In the genomic region with DNA sequence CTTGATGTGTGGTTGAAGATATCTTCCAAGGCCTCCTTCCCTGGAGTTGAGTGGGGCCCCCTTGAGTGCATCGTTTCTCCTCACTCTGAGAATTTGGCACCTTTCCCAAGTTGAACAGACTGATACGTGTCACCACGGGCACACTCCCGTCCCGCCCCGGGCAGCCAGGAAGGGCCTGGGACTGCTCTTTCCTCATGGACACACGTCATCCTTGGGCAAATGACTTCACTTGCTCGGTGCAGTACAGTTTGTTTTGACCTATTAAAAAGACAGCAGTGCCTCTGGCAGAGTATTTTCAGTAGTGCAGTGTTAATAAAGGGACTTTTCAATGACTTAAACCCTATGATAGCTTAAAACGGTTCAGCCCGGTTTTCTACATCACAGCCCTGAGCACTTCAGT, we compare ENCODE assay signal across 23 cellular contexts. TPM values are rescaled to one million over a fixed set of nuclear protein-coding genes. Genes with fewer than 3 reads are reported as not detected.
DNase-seq lines count a peak whose midpoint lies in the region; ATAC-seq, FAIRE-seq and TF ChIP-seq lines count a peak whose summit lies in the region.
"Had no signal": no experiment of that assay in that cellular context is flagged by ENCODE, and none has a peak within 500 bp of the region (broad histone marks: within the 10 kb centered on the region; RNA-seq: fewer than 3 reads in every experiment).

No MANE protein-coding gene starts in this region.

- H3K9me1 ChIP-seq in endothelial cell of umbilical vein (replicated peaks; ENCODE audit: control insufficient read depth, extremely low read depth, insufficient read depth, low read length): no peaks in the 10 kb centered on the region

- peak overlapping the region; percentile 74 for H3K27ac ChIP-seq in endothelial cell of umbilical vein (ENCODE audit: insufficient read depth, low read depth, low read length)
- no peak overlapping the region for H3K27ac ChIP-seq in right cardiac atrium (ENCODE audit: low read length)
- H3K27ac ChIP-seq in subcutaneous abdominal adipose tissue (ENCODE audit: low read depth, low read length): peak overlapping the region; percentile 4
- H3K27ac ChIP-seq: 22Rv1, KMS-11, neutrophil, transverse colon had no signal

- peak; percentile 36 for DNase-seq in activated effector memory CD4-positive, alpha-beta T cell treated with anti-CD3 and anti-CD28 coated beads, Interleukin-2, amount 50 U/mL, for 16 hours
- no peak for DNase-seq in activated effector memory CD4-positive, alpha-beta T cell treated with Interleukin-2 at 50 U/mL for 16 hours
- DNase-seq in endothelial cell of umbilical vein (ENCODE audit: low read depth, low spot score) (peak; percentile 63), right cardiac atrium (no peak)
- no peak for DNase-seq in activated naive CD4-positive, alpha-beta T cell treated with Interleukin-2 at 50 U/mL for 16 hours
- no peak for DNase-seq in activated CD8-positive, alpha-beta T cell treated with anti-CD3 and anti-CD28 coated beads, Interleukin-2, amount 10 ng/mL, durations not matched to agents 7 days and 5 days
- no peak for DNase-seq in activated naive CD4-positive, alpha-beta T cell (lab: John Stamatoyannopoulos, UW)
- DNase-seq: activated B cell treated with CpG ODN at 0.5 μM for 24 hours; activated CD4-positive, alpha-beta T cell treated with anti-CD3 and anti-CD28 coated beads, Interleukin-2, amount 50 U/mL, for 48 hours; activated gamma-delta T cell; amniotic stem cell; CD8-positive, alpha-beta memory T cell; central memory CD4-positive, alpha-beta T cell; GF-D8; HCEC 1CT; NCI-H187; stimulated activated CD4-positive, alpha-beta T cell treated with anti-CD3 and anti-CD28 coated beads, Interleukin-4, amount 100 ng/mL, for 4 hours; stimulated activated naive CD8-positive, alpha-beta T cell treated with anti-CD3 and anti-CD28 coated beads, Interleukin-15, Interleukin-2, amounts not matched to agents 100 U/mL and 50 U/mL, for 24 hours; transverse colon had no signal

- H3K36me3 ChIP-seq in endothelial cell of umbilical vein (ENCODE audit: control insufficient read depth in 2 of 2, extremely low read depth in 1 of 2, insufficient read depth in 2 of 2, low read length in 2 of 2): peaks cover 49 to 75% of the 10 kb centered on the region in 2 experiments
- H3K36me3 ChIP-seq in subcutaneous abdominal adipose tissue (ENCODE audit: control insufficient read depth in 5 of 5, insufficient read depth in 5 of 5, low read length in 5 of 5): peaks cover 14 to 85% (median 68%) of the 10 kb centered on the region in 5 donors

- FAIRE-seq in endothelial cell of umbilical vein (lab: Jason Lieb, UNC): peak; percentile 85

- peaks cover 4% of the 10 kb centered on the region for H3K4me1 Mint-ChIP-seq in activated CD8-positive, alpha-beta T cell treated with anti-CD3 and anti-CD28 coated beads, Interleukin-2, amount 10 ng/mL, durations not matched to agents 7 days and 5 days (ENCODE audit: low read depth)
- H3K4me1 Mint-ChIP-seq: CD8-positive, alpha-beta memory T cell had no signal

- H3K36me3 Mint-ChIP-seq in activated CD8-positive, alpha-beta T cell treated with anti-CD3 and anti-CD28 coated beads, Interleukin-2, amount 10 ng/mL, durations not matched to agents 7 days and 5 days (ENCODE audit: low read depth): peaks cover 78% of the 10 kb centered on the region

- ATAC-seq in right cardiac atrium: peak; percentile 40 to 83
- ATAC-seq in activated CD8-positive, alpha-beta T cell treated with anti-CD3 and anti-CD28 coated beads, Interleukin-2, amount 10 ng/mL, durations not matched to agents 7 days and 5 days: no peak
- ATAC-seq: stimulated activated naive CD8-positive, alpha-beta T cell treated with anti-CD3 and anti-CD28 coated beads, Interleukin-15, Interleukin-2, amounts not matched to agents 100 U/mL and 50 U/mL, for 24 hours had no signal

- CTCF ChIA-PET in endothelial cell of umbilical vein (lab: Charles Lee): interaction anchor here (0.9 kb wide), 2 partner anchors 34 to 112 kb away, joined by 3 read pairs; no protein-coding TSS in a partner anchor
- CTCF ChIA-PET in activated CD8-positive, alpha-beta T cell treated with anti-CD3 and anti-CD28 coated beads, Interleukin-2, amount 10 ng/mL, durations not matched to agents 7 days and 5 days (lab: Charles Lee): no interaction called here

- H3K79me2 ChIP-seq in endothelial cell of umbilical vein (ENCODE audit: control insufficient read depth, insufficient read depth, low read length): peaks cover 67% of the 10 kb centered on the region

- H3K4me1 ChIP-seq in endothelial cell of umbilical vein (ENCODE audit: control insufficient read depth, extremely low read depth, insufficient read depth, low read length): peaks cover 41% of the 10 kb centered on the region
- H3K4me1 ChIP-seq in right cardiac atrium (ENCODE audit: control insufficient read depth, insufficient read depth, low read length): no peaks in the 10 kb centered on the region
- H3K4me1 ChIP-seq in subcutaneous abdominal adipose tissue (ENCODE audit: control insufficient read depth in 5 of 5, insufficient read depth in 5 of 5, low read length in 5 of 5): peaks cover 0 to 20% (median 3%) of the 10 kb centered on the region in 5 donors
- H3K4me1 ChIP-seq: transverse colon had no signal

- TF ChIP-seq POLR2A in endothelial cell of umbilical vein (IDR thresholded peaks at IDR 0.05; ENCODE audit: low read depth, low read length): no peak

- no peaks in the 10 kb centered on the region for H4K20me1 ChIP-seq in endothelial cell of umbilical vein (replicated peaks; ENCODE audit: control insufficient read depth, extremely low read depth, insufficient read depth, low read length)

- TF ChIP-seq CTCF in endothelial cell of umbilical vein (IDR thresholded peaks at IDR 0.05; ENCODE audit: extremely low read depth in 1 of 2, insufficient read depth in 1 of 2, low read depth in 1 of 2, low read length in 2 of 2): no peak

- H3K4me3 ChIP-seq in endothelial cell of umbilical vein (replicated peaks in 1 of 3; ENCODE audit: insufficient read depth in 1 of 3, low read depth in 1 of 3, low read length in 3 of 3): no peak overlapping the region
- H3K4me3 ChIP-seq in right cardiac atrium (ENCODE audit: low read length): no peak overlapping the region
- no peak overlapping the region for H3K4me3 ChIP-seq in subcutaneous abdominal adipose tissue (ENCODE audit: low read depth in 1 of 5, low read length in 5 of 5)
- H3K4me3 ChIP-seq: transverse colon had no signal

- dilution Hi-C loops in endothelial cell of umbilical vein (cut with MboI; ENCODE audit: extremely low pct_ligation_motif_present, low sequenced_read_pairs): no loop called here

- intact Hi-C loops in endothelial cell of umbilical vein (cut with micrococcal nuclease) (no loop called here), right cardiac atrium (cut with DNase I) (no loop called here)

- 35% methylated on average over 10 of the region's 10 CpGs for WGBS in right cardiac atrium

- POLR2A ChIA-PET in endothelial cell of umbilical vein (lab: Charles Lee): no interaction called here
- POLR2A ChIA-PET in activated CD8-positive, alpha-beta T cell treated with anti-CD3 and anti-CD28 coated beads, Interleukin-2, amount 10 ng/mL, durations not matched to agents 7 days and 5 days (lab: Charles Lee): no interaction called here

- no peaks in the 10 kb centered on the region for H3K9me3 Mint-ChIP-seq in activated CD8-positive, alpha-beta T cell treated with anti-CD3 and anti-CD28 coated beads, Interleukin-2, amount 10 ng/mL, durations not matched to agents 7 days and 5 days (ENCODE audit: insufficient read depth)
- H3K9me3 Mint-ChIP-seq: activated B cell treated with CpG ODN at 0.5 μM for 24 hours; CD8-positive, alpha-beta memory T cell had no signal

- H3K9me3 ChIP-seq in endothelial cell of umbilical vein (replicated peaks; ENCODE audit: control insufficient read depth, insufficient read depth, low read length): no peaks in the 10 kb centered on the region
- no peaks in the 10 kb centered on the region for H3K9me3 ChIP-seq in right cardiac atrium (ENCODE audit: control insufficient read depth, low read length)
- H3K9me3 ChIP-seq in subcutaneous abdominal adipose tissue (ENCODE audit: control insufficient read depth in 5 of 5, low read length in 5 of 5): no peaks in the 10 kb centered on the region
- H3K9me3 ChIP-seq: transverse colon had no signal

- H2AFZ ChIP-seq in endothelial cell of umbilical vein (ENCODE audit: low read depth, low read length): no peak overlapping the region

- BruUV-seq in endothelial cell of umbilical vein (replicated peaks; lab: Mats Ljungman, UMichigan): no TSS peak

- H3K27me3 Mint-ChIP-seq in activated CD8-positive, alpha-beta T cell treated with anti-CD3 and anti-CD28 coated beads, Interleukin-2, amount 10 ng/mL, durations not matched to agents 7 days and 5 days (ENCODE audit: low read depth): no peaks in the 10 kb centered on the region
- H3K27me3 Mint-ChIP-seq: activated B cell treated with CpG ODN at 0.5 μM for 24 hours; CD8-positive, alpha-beta memory T cell had no signal

- H3K27ac Mint-ChIP-seq in activated CD8-positive, alpha-beta T cell treated with anti-CD3 and anti-CD28 coated beads, Interleukin-2, amount 10 ng/mL, durations not matched to agents 7 days and 5 days: no peak overlapping the region
- H3K27ac Mint-ChIP-seq: activated B cell treated with CpG ODN at 0.5 μM for 24 hours had no signal

- H3K9ac ChIP-seq in endothelial cell of umbilical vein (replicated peaks; ENCODE audit: extremely low read depth, insufficient read depth, low read length) (peak overlapping the region; percentile 29), subcutaneous abdominal adipose tissue (ENCODE audit: low read length in 5 of 5) (no peak overlapping the region)
- H3K9ac ChIP-seq: KMS-11 had no signal

- H3K27me3 ChIP-seq in endothelial cell of umbilical vein (ENCODE audit: control insufficient read depth in 2 of 2, insufficient read depth in 2 of 2, low read length in 2 of 2) (no peaks in the 10 kb centered on the region), right cardiac atrium (ENCODE audit: control insufficient read depth, insufficient read depth) (no peaks in the 10 kb centered on the region), subcutaneous abdominal adipose tissue (ENCODE audit: control insufficient read depth in 5 of 5, insufficient read depth in 4 of 5, low read length in 5 of 5) (no peaks in the 10 kb centered on the region)
- H3K27me3 ChIP-seq: neutrophil, transverse colon had no signal

- no peak overlapping the region for H3K4me3 Mint-ChIP-seq in activated CD8-positive, alpha-beta T cell treated with anti-CD3 and anti-CD28 coated beads, Interleukin-2, amount 10 ng/mL, durations not matched to agents 7 days and 5 days
- H3K4me3 Mint-ChIP-seq: activated B cell treated with CpG ODN at 0.5 μM for 24 hours; CD8-positive, alpha-beta memory T cell had no signal

- no peak overlapping the region for H3K4me2 ChIP-seq in endothelial cell of umbilical vein (ENCODE audit: insufficient read depth, low read length)
- H3K4me2 ChIP-seq: KMS-11 had no signal

RNA-seq across cellular contexts. Expression of a gene that starts 59.9 kb away (rescaled TPM):
- total RNA-seq in endothelial cell of umbilical vein (606 and 631 TPM in 2 replicates), right cardiac atrium (10 to 100 TPM; 47.2 to 58.4 (median 50.1) TPM)
- polyA plus RNA-seq in endothelial cell of umbilical vein (215 and 276 TPM in 2 replicates), right cardiac atrium (39.6 TPM)
- polyA plus RNA-seq in endothelial cell of umbilical vein (2011; cell fraction: cytosol; rRNA removed): 185 and 188 TPM in 2 replicates
- 360 and 367 TPM in 2 replicates for polyA plus RNA-seq in endothelial cell of umbilical vein (2011; cell fraction: nucleus; rRNA removed)
- 277 and 279 TPM in 2 replicates for polyA plus RNA-seq in endothelial cell of umbilical vein (2012)
- 250 TPM in 2 replicates for polyA minus RNA-seq in endothelial cell of umbilical vein
- 19.9 TPM for polyA minus RNA-seq in endothelial cell of umbilical vein (2011; cell fraction: cytosol; rRNA and poly(A)+ RNA removed)
- polyA minus RNA-seq in endothelial cell of umbilical vein (2011; cell fraction: nucleus; rRNA and poly(A)+ RNA removed): 378 and 398 TPM in 2 replicates
- total RNA-seq in activated CD8-positive, alpha-beta T cell treated with anti-CD3 and anti-CD28 coated beads, Interleukin-2, amount 10 ng/mL, durations not matched to agents 7 days and 5 days: 10 to 100 TPM; 86.5 to 88.8 TPM

Comparison
In these comparisons a context has a peak if more than half of its experiments do, and no peak if none do; other contexts are left out.
1. DNase-seq: peak in activated effector memory CD4-positive, alpha-beta T cell treated with anti-CD3 and anti-CD28 coated beads, Interleukin-2, amount 50 U/mL, for 16 hours (single experiment) and endothelial cell of umbilical vein (single experiment); none in activated effector memory CD4-positive, alpha-beta T cell treated with Interleukin-2 at 50 U/mL for 16 hours (single experiment), right cardiac atrium (0 of 3), activated naive CD4-positive, alpha-beta T cell treated with Interleukin-2 at 50 U/mL for 16 hours (single experiment), activated CD8-positive, alpha-beta T cell treated with anti-CD3 and anti-CD28 coated beads, Interleukin-2, amount 10 ng/mL, durations not matched to agents 7 days and 5 days (single experiment) and activated naive CD4-positive, alpha-beta T cell (0 of 4).